ENCODE assay signal across 9 cellular contexts in the genomic region with DNA sequence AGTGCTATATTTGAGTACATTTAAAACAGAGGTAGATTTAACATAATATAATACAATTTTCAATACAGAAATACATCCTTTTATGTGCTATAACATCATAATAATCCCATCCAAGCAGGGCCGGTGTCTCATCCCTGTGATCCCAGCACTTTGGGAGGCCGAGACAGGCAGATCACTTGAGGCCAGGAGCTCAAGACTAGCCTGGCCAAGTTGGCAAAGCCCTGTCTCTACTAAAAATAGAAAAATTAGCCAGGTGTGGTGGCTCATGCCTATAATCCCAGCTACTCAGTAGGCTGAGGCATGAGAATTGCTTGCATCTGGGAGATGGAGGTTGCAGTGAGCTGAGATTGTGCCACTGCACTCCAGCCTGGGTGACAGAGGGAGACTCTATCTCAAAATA. TPM values are rescaled to one million over a fixed set of nuclear protein-coding genes. Genes with fewer than 3 reads are reported as not detected.
DNase-seq lines count a peak whose midpoint lies in the region; ATAC-seq and TF ChIP-seq lines count a peak whose summit lies in the region.
"Not testable (repeated sequence)": the region's sequence is repeated elsewhere in the genome, so short reads cannot be mapped to it uniquely, and the experiment has no call there.
"Had no signal": no experiment of that assay in that cellular context is flagged by ENCODE, and none has a peak within 500 bp of the region (broad histone marks: within the 10 kb centered on the region; RNA-seq: fewer than 3 reads in every experiment).

No MANE protein-coding gene starts in this region.

- ATAC-seq in CD8-positive, alpha-beta T cell: not testable (repeated sequence)
- peak; percentile 32 for ATAC-seq in Right ventricle myocardium superior (ENCODE audit: poor library complexity)
- peak; percentile 56 for ATAC-seq in left ventricle myocardium superior
- peak in 3 of 4 donors; percentile 57 to 77 (median 63) for ATAC-seq in psoas muscle

- H3K27ac ChIP-seq in CD8-positive, alpha-beta T cell (ENCODE audit: low read depth, low read length); WERI-Rb-1; psoas muscle: not testable (repeated sequence)

- H3K9me3 ChIP-seq in CD8-positive, alpha-beta T cell (ENCODE audit: low read length); WERI-Rb-1 (ENCODE audit: severe bottlenecking); psoas muscle: not testable (repeated sequence)

- WGBS in psoas muscle, 3 donors: 32 to 60% (median 39%) methylated on average over 2 of the region's 2 CpGs

- not testable (repeated sequence) for H3K4me3 ChIP-seq in CD8-positive, alpha-beta T cell (ENCODE audit: low read depth, low read length); WERI-Rb-1 (ENCODE audit: low read depth, low read length); psoas muscle

- H3K36me3 Mint-ChIP-seq in CD8-positive, alpha-beta T cell: peaks cover 79% of the 10 kb centered on the region
- H3K36me3 Mint-ChIP-seq in activated naive CD4-positive, alpha-beta T cell treated with anti-CD3 and anti-CD28 coated beads, Interleukin-2, amount 50 U/mL, for 24 hours: peaks cover 36% of the 10 kb centered on the region

- H3K4me1 Mint-ChIP-seq in CD8-positive, alpha-beta T cell (ENCODE audit: low read depth); activated naive CD4-positive, alpha-beta T cell treated with anti-CD3 and anti-CD28 coated beads, Interleukin-2, amount 50 U/mL, for 24 hours: not testable (repeated sequence)

- intact Hi-C loops in CD8-positive, alpha-beta T cell (cut with DNase I, micrococcal nuclease); left ventricle myocardium superior (cut with micrococcal nuclease); psoas muscle (cut with DNase I): not testable (repeated sequence)
- intact Hi-C loops in Right ventricle myocardium superior (cut with DNase I): loop anchor here (5.0 kb wide), 1 partner anchor 55 kb away; no protein-coding TSS in a partner anchor

- not testable (repeated sequence) for DNase-seq in CD8-positive, alpha-beta T cell; Right ventricle myocardium superior; left ventricle myocardium superior; psoas muscle
- DNase-seq in WERI-Rb-1: peak; percentile 19

- H3K27me3 ChIP-seq in CD8-positive, alpha-beta T cell (ENCODE audit: insufficient read depth, low read length); WERI-Rb-1 (ENCODE audit: insufficient read depth, low read depth, severe bottlenecking); psoas muscle (ENCODE audit: insufficient read depth in 3 of 3, low read length in 2 of 3): not testable (repeated sequence)

- CTCF ChIA-PET in CD8-positive, alpha-beta T cell (lab: Charles Lee): not testable (repeated sequence)

- POLR2A ChIA-PET in CD8-positive, alpha-beta T cell (lab: Charles Lee): not testable (repeated sequence)

- H3K9me3 Mint-ChIP-seq in CD8-positive, alpha-beta T cell; activated naive CD4-positive, alpha-beta T cell treated with anti-CD3 and anti-CD28 coated beads, Interleukin-2, amount 50 U/mL, for 24 hours: not testable (repeated sequence)

- peaks cover 29% of the 10 kb centered on the region for H3K36me3 ChIP-seq in CD8-positive, alpha-beta T cell (ENCODE audit: insufficient read depth, low read length)
- H3K36me3 ChIP-seq in WERI-Rb-1 (peaks cover 61% of the 10 kb centered on the region), psoas muscle (ENCODE audit: insufficient read depth in 1 of 2, low read depth in 1 of 2) (peaks cover 0 to 94% of the 10 kb centered on the region in 2 donors)

- not testable (repeated sequence) for H3K4me3 Mint-ChIP-seq in CD8-positive, alpha-beta T cell; activated naive CD4-positive, alpha-beta T cell treated with anti-CD3 and anti-CD28 coated beads, Interleukin-2, amount 50 U/mL, for 24 hours

- peak overlapping the region; percentile 10 for H3K27ac Mint-ChIP-seq in CD8-positive, alpha-beta T cell
- peak overlapping the region; percentile 12 for H3K27ac Mint-ChIP-seq in activated naive CD4-positive, alpha-beta T cell treated with anti-CD3 and anti-CD28 coated beads, Interleukin-2, amount 50 U/mL, for 24 hours

- H3K27me3 Mint-ChIP-seq in CD8-positive, alpha-beta T cell (ENCODE audit: low read depth); activated naive CD4-positive, alpha-beta T cell treated with anti-CD3 and anti-CD28 coated beads, Interleukin-2, amount 50 U/mL, for 24 hours: not testable (repeated sequence)

- H3K4me1 ChIP-seq in CD8-positive, alpha-beta T cell (ENCODE audit: insufficient read depth, low read length); psoas muscle: not testable (repeated sequence)

- not testable (repeated sequence) for TF ChIP-seq CTCF in CD8-positive, alpha-beta T cell (IDR thresholded peaks at IDR 0.05); WERI-Rb-1 (IDR thresholded peaks at IDR 0.05; ENCODE audit: low read depth, low read length); psoas muscle (IDR thresholded peaks at IDR 0.05)

RNA-seq across cellular contexts. Expression of a gene that starts 11.8 kb away (rescaled TPM):
- not detected for total RNA-seq in CD8-positive, alpha-beta T cell
- total RNA-seq in Right ventricle myocardium superior (not detected), left ventricle myocardium superior (0.45 TPM), psoas muscle (under 1 TPM in 2 of 4 donors, not detected in 2; 0.49 to 0.64 TPM)
- polyA plus RNA-seq in psoas muscle: under 1 TPM in 2 of 3 donors, not detected in 1; 0.16 to 0.52 TPM
- polyA plus RNA-seq: CD14-positive monocyte; CD4-positive, CD25-positive, alpha-beta regulatory T cell; CD8-positive, alpha-beta memory T cell had no signal
